ENCODE assay signal across 1 cellular context in genomic region chr12:94560416-94561221, GRCh38.
TF ChIP-seq lines count a peak whose summit lies in the region.

No MANE protein-coding gene starts in this region.

TF ChIP-seq in H1, 55 proteins besides CTCF, POLR2A, EP300 and RAD21 (continued from another document):
- TF ChIP-seq HDAC6 (IDR thresholded peaks at IDR 0.05; ENCODE audit: low read depth, low read length): no peak
- 0 out of 2 replicates have a peak, but pooled peaks have one; percentile 33 for TF ChIP-seq TEAD4 (IDR thresholded peaks at IDR 0.05; ENCODE audit: low read depth, low read length)
- TF ChIP-seq BACH1 (IDR thresholded peaks at IDR 0.05; ENCODE audit: low read length): peak; percentile 72; the same call in 1 of the 2 replicates
- TF ChIP-seq EGR1 (IDR thresholded peaks at IDR 0.05; ENCODE audit: borderline replicate concordance, low read depth, low read length): no peak
- TF ChIP-seq TAF7 (optimal IDR thresholded peaks at IDR 0.05; ENCODE audit: borderline replicate concordance, low read depth, low read length): no peak
- peak; percentile 38; the same call in 1 of the 2 replicates for TF ChIP-seq MAX (IDR thresholded peaks at IDR 0.05)
- TF ChIP-seq CHD7 (IDR thresholded peaks at IDR 0.05; ENCODE audit: insufficient replicate concordance, low read length): no peak
- TF ChIP-seq JUN (IDR thresholded peaks at IDR 0.05; ENCODE audit: low read depth, low read length): 0 out of 2 replicates have a peak, but pooled peaks have one; percentile 45
- peak; percentile 83 for TF ChIP-seq MAFK (IDR thresholded peaks at IDR 0.05; ENCODE audit: low read depth, low read length)
- peak; percentile 51; the same call in 1 of the 2 replicates for TF ChIP-seq TBP (IDR thresholded peaks at IDR 0.05; ENCODE audit: low read depth, low read length)
- TF ChIP-seq RBBP5 (IDR thresholded peaks at IDR 0.05; ENCODE audit: borderline replicate concordance, low read depth, low read length): peak; percentile 45; the same call in 1 of the 2 replicates
- peak; percentile 93 for TF ChIP-seq JUND (IDR thresholded peaks at IDR 0.05; ENCODE audit: low read length)
- TF ChIP-seq ATF2 (IDR thresholded peaks at IDR 0.05; ENCODE audit: low read length): 0 out of 2 replicates have a peak, but pooled peaks have one; percentile 33
